Comparison of ENCODE assay signal across 6 cellular contexts in the genomic region with DNA sequence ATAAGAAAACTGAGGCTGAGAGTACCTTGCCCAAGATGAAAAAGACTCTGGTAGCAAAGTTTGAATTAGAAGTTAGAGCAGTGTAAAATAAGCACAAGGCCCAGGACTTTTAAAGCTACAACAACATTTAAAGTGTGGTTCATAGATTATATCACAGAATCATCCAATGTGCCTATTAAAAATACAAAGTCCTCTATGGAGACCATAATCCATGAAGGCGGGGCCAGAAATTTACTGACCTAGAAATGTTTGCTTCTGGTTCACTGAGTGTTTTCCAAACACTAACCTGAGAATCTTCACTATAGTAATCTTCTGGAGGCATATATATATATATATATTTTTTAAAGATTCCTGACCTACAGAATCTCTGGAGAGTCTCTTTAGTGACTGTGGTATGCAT. TPM values are rescaled to one million over a fixed set of nuclear protein-coding genes. Genes with fewer than 3 reads are reported as not detected.
"Had no signal": no experiment of that assay in that cellular context is flagged by ENCODE, and none has a peak within 500 bp of the region (broad histone marks: within the 10 kb centered on the region; RNA-seq: fewer than 3 reads in every experiment).

No MANE protein-coding gene starts in this region.

- ATAC-seq: K562 had no signal

- H3K4me3 Mint-ChIP-seq: H9 had no signal

- H3K4me3 ChIP-seq: K562 had no signal

- DNase-seq: GOT3, H9, HCEC 1CT, IMR-90 had no signal

- H3K9me3 Mint-ChIP-seq: H9 had no signal

RNA-seq across cellular contexts. Expression of a gene that starts 34.9 kb away (rescaled TPM):
- total RNA-seq: H9, HT-29, K562 had no signal
- polyA plus RNA-seq: IMR-90 had no signal
